Comparison of ENCODE assay signal across 1 cellular context in the genomic region with DNA sequence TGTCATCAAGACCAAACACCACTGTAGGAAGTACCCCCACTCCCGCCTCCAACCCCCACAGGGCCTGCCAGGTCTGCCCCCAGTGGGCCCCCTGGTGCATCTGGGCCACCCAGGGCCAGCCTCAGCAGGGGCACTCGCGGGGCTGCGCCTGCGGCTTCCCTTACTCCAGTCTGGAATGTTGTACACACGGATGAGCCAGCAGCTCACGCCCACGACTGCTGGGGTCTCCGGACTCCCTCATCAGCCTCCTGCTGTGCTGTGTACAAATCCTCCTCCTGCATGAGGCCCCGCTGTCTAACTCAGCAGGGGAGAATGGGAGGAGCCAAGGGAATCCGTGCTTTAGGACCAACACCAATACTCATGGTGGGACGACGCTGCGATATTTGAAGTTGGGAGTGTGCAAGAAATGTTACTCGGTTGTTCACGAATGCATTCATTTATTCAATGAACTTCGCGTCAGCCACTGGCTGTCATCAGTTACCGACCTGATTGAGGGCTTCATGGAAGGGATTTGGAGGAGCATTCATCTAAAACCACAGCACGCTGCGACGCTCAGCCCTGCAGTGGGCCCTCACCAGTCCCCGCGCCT.
TF ChIP-seq lines count a peak whose summit lies in the region.

No MANE protein-coding gene starts in this region.

TF ChIP-seq in HEK293, 187 proteins besides CTCF, POLR2A, EP300 and RAD21 (continued from another document and continues in another):
- TF ChIP-seq, protein P1, sequence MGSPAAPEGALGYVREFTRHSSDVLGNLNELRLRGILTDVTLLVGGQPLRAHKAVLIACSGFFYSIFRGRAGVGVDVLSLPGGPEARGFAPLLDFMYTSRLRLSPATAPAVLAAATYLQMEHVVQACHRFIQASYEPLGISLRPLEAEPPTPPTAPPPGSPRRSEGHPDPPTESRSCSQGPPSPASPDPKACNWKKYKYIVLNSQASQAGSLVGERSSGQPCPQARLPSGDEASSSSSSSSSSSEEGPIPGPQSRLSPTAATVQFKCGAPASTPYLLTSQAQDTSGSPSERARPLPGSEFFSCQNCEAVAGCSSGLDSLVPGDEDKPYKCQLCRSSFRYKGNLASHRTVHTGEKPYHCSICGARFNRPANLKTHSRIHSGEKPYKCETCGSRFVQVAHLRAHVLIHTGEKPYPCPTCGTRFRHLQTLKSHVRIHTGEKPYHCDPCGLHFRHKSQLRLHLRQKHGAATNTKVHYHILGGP (tag by site-specific recombination; IDR thresholded peaks at IDR 0.05) = no peak
- TF ChIP-seq ZNF555 (tag by site-specific recombination; conservative IDR thresholded peaks at IDR 0.05) = no peak
- TF ChIP-seq HOXC10 (CRISPR knock-in tag; IDR thresholded peaks at IDR 0.05) = no peak
- TF ChIP-seq, protein P2, sequence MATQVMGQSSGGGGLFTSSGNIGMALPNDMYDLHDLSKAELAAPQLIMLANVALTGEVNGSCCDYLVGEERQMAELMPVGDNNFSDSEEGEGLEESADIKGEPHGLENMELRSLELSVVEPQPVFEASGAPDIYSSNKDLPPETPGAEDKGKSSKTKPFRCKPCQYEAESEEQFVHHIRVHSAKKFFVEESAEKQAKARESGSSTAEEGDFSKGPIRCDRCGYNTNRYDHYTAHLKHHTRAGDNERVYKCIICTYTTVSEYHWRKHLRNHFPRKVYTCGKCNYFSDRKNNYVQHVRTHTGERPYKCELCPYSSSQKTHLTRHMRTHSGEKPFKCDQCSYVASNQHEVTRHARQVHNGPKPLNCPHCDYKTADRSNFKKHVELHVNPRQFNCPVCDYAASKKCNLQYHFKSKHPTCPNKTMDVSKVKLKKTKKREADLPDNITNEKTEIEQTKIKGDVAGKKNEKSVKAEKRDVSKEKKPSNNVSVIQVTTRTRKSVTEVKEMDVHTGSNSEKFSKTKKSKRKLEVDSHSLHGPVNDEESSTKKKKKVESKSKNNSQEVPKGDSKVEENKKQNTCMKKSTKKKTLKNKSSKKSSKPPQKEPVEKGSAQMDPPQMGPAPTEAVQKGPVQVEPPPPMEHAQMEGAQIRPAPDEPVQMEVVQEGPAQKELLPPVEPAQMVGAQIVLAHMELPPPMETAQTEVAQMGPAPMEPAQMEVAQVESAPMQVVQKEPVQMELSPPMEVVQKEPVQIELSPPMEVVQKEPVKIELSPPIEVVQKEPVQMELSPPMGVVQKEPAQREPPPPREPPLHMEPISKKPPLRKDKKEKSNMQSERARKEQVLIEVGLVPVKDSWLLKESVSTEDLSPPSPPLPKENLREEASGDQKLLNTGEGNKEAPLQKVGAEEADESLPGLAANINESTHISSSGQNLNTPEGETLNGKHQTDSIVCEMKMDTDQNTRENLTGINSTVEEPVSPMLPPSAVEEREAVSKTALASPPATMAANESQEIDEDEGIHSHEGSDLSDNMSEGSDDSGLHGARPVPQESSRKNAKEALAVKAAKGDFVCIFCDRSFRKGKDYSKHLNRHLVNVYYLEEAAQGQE (tag by site-specific recombination; IDR thresholded peaks at IDR 0.05) = no peak
- TF ChIP-seq, protein P3, sequence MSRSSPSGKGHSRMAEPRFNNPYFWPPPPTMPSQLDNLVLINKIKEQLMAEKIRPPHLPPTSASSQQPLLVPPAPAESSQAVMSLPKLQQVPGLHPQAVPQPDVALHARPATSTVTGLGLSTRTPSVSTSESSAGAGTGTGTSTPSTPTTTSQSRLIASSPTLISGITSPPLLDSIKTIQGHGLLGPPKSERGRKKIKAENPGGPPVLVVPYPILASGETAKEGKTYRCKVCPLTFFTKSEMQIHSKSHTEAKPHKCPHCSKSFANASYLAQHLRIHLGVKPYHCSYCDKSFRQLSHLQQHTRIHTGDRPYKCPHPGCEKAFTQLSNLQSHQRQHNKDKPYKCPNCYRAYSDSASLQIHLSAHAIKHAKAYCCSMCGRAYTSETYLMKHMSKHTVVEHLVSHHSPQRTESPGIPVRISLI (tag by site-specific recombination; IDR thresholded peaks at IDR 0.05) = no peak
- no peak for TF ChIP-seq ZNF571 (tag by site-specific recombination; IDR thresholded peaks at IDR 0.05)
- TF ChIP-seq ZFP3 (tag by site-specific recombination; IDR thresholded peaks at IDR 0.05; ENCODE audit: low read depth) = no peak
- TF ChIP-seq, protein P4, sequence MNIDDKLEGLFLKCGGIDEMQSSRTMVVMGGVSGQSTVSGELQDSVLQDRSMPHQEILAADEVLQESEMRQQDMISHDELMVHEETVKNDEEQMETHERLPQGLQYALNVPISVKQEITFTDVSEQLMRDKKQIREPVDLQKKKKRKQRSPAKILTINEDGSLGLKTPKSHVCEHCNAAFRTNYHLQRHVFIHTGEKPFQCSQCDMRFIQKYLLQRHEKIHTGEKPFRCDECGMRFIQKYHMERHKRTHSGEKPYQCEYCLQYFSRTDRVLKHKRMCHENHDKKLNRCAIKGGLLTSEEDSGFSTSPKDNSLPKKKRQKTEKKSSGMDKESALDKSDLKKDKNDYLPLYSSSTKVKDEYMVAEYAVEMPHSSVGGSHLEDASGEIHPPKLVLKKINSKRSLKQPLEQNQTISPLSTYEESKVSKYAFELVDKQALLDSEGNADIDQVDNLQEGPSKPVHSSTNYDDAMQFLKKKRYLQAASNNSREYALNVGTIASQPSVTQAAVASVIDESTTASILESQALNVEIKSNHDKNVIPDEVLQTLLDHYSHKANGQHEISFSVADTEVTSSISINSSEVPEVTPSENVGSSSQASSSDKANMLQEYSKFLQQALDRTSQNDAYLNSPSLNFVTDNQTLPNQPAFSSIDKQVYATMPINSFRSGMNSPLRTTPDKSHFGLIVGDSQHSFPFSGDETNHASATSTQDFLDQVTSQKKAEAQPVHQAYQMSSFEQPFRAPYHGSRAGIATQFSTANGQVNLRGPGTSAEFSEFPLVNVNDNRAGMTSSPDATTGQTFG (tag by site-specific recombination; IDR thresholded peaks at IDR 0.05; ENCODE audit: borderline replicate concordance) = no peak
- TF ChIP-seq ZNF132 (tag by site-specific recombination; IDR thresholded peaks at IDR 0.05; ENCODE audit: borderline replicate concordance) = no peak
- no peak for TF ChIP-seq ZNF610 (tag by site-specific recombination; IDR thresholded peaks at IDR 0.05; ENCODE audit: borderline replicate concordance)
- TF ChIP-seq, protein P5, sequence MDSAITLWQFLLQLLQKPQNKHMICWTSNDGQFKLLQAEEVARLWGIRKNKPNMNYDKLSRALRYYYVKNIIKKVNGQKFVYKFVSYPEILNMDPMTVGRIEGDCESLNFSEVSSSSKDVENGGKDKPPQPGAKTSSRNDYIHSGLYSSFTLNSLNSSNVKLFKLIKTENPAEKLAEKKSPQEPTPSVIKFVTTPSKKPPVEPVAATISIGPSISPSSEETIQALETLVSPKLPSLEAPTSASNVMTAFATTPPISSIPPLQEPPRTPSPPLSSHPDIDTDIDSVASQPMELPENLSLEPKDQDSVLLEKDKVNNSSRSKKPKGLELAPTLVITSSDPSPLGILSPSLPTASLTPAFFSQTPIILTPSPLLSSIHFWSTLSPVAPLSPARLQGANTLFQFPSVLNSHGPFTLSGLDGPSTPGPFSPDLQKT (IDR thresholded peaks at IDR 0.05; ENCODE audit: borderline replicate concordance, low read depth, low read length) = no peak
- TF ChIP-seq EGR2 (tag by site-specific recombination; IDR thresholded peaks at IDR 0.05; ENCODE audit: low read depth) = peak; percentile 89
- TF ChIP-seq, protein P6, sequence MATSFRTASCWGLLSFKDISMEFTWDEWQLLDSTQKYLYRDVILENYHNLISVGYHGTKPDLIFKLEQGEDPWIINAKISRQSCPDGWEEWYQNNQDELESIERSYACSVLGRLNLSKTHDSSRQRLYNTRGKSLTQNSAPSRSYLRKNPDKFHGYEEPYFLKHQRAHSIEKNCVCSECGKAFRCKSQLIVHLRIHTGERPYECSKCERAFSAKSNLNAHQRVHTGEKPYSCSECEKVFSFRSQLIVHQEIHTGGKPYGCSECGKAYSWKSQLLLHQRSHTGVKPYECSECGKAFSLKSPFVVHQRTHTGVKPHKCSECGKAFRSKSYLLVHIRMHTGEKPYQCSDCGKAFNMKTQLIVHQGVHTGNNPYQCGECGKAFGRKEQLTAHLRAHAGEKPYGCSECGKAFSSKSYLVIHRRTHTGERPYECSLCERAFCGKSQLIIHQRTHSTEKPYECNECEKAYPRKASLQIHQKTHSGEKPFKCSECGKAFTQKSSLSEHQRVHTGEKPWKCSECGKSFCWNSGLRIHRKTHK (tag by site-specific recombination; IDR thresholded peaks at IDR 0.05) = no peak
- no peak for TF ChIP-seq ZNF433 (tag by site-specific recombination; IDR thresholded peaks at IDR 0.05; ENCODE audit: low read depth)
- TF ChIP-seq ZNF707 (tag by site-specific recombination; IDR thresholded peaks at IDR 0.05) = no peak
- TF ChIP-seq GLI2 (tag by site-specific recombination; IDR thresholded peaks at IDR 0.05; ENCODE audit: borderline replicate concordance, low read depth) = no peak
- TF ChIP-seq, protein P7, sequence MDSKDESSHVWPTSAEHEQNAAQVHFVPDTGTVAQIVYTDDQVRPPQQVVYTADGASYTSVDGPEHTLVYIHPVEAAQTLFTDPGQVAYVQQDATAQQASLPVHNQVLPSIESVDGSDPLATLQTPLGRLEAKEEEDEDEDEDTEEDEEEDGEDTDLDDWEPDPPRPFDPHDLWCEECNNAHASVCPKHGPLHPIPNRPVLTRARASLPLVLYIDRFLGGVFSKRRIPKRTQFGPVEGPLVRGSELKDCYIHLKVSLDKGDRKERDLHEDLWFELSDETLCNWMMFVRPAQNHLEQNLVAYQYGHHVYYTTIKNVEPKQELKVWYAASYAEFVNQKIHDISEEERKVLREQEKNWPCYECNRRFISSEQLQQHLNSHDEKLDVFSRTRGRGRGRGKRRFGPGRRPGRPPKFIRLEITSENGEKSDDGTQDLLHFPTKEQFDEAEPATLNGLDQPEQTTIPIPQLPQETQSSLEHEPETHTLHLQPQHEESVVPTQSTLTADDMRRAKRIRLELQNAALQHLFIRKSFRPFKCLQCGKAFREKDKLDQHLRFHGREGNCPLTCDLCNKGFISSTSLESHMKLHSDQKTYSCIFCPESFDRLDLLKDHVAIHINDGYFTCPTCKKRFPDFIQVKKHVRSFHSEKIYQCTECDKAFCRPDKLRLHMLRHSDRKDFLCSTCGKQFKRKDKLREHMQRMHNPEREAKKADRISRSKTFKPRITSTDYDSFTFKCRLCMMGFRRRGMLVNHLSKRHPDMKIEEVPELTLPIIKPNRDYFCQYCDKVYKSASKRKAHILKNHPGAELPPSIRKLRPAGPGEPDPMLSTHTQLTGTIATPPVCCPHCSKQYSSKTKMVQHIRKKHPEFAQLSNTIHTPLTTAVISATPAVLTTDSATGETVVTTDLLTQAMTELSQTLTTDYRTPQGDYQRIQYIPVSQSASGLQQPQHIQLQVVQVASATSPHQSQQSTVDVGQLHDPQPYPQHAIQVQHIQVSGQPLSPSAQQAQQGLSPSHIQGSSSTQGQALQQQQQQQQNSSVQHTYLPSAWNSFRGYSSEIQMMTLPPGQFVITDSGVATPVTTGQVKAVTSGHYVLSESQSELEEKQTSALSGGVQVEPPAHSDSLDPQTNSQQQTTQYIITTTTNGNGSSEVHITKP (tag by site-specific recombination; IDR thresholded peaks at IDR 0.05) = no peak
- TF ChIP-seq ZNF184 (tag by site-specific recombination; IDR thresholded peaks at IDR 0.05) = no peak
- TF ChIP-seq ZNF214 (tag by site-specific recombination; IDR thresholded peaks at IDR 0.05; ENCODE audit: borderline replicate concordance) = no peak
- TF ChIP-seq ZNF701 (tag by site-specific recombination; IDR thresholded peaks at IDR 0.05) = no peak
- no peak for TF ChIP-seq ZNF658 (tag by site-specific recombination; IDR thresholded peaks at IDR 0.05)
- TF ChIP-seq ZNF776 (tag by site-specific recombination; IDR thresholded peaks at IDR 0.05; ENCODE audit: borderline replicate concordance) = no peak
- TF ChIP-seq BCL11B (tag by site-specific recombination; IDR thresholded peaks at IDR 0.05; ENCODE audit: low read depth) = no peak
- TF ChIP-seq ZNF223 (tag by site-specific recombination; IDR thresholded peaks at IDR 0.05) = no peak
- TF ChIP-seq, protein P8, sequence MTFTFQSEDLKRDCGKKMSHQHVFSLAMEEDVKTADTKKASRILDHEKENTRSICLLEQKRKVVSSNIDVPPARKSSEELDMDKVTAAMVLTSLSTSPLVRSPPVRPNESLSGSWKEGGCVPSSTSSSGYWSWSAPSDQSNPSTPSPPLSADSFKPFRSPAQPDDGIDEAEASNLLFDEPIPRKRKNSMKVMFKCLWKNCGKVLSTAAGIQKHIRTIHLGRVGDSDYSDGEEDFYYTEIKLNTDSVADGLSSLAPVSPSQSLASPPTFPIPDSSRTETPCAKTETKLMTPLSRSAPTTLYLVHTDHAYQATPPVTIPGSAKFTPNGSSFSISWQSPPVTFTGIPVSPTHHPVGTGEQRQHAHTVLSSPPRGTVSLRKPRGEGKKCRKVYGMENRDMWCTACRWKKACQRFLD (tag by site-specific recombination; IDR thresholded peaks at IDR 0.05) = no peak
- no peak for TF ChIP-seq ZNF138 (tag by site-specific recombination; IDR thresholded peaks at IDR 0.05; ENCODE audit: borderline replicate concordance)
- TF ChIP-seq, protein P9, sequence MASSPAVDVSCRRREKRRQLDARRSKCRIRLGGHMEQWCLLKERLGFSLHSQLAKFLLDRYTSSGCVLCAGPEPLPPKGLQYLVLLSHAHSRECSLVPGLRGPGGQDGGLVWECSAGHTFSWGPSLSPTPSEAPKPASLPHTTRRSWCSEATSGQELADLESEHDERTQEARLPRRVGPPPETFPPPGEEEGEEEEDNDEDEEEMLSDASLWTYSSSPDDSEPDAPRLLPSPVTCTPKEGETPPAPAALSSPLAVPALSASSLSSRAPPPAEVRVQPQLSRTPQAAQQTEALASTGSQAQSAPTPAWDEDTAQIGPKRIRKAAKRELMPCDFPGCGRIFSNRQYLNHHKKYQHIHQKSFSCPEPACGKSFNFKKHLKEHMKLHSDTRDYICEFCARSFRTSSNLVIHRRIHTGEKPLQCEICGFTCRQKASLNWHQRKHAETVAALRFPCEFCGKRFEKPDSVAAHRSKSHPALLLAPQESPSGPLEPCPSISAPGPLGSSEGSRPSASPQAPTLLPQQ (tag by site-specific recombination; IDR thresholded peaks at IDR 0.05) = 0 out of 2 replicates have a peak, but pooled peaks have one; percentile 44
- TF ChIP-seq GFI1B (tag by site-specific recombination; IDR thresholded peaks at IDR 0.05) = no peak
- TF ChIP-seq SCRT2 (tag by site-specific recombination; IDR thresholded peaks at IDR 0.05) = no peak
- TF ChIP-seq ZBTB21 (tag by site-specific recombination; IDR thresholded peaks at IDR 0.05) = no peak
- 0 out of 2 replicates have a peak, but pooled peaks have one; percentile 14 for TF ChIP-seq ZNF558 (tag by site-specific recombination; IDR thresholded peaks at IDR 0.05)
- TF ChIP-seq, protein P10, sequence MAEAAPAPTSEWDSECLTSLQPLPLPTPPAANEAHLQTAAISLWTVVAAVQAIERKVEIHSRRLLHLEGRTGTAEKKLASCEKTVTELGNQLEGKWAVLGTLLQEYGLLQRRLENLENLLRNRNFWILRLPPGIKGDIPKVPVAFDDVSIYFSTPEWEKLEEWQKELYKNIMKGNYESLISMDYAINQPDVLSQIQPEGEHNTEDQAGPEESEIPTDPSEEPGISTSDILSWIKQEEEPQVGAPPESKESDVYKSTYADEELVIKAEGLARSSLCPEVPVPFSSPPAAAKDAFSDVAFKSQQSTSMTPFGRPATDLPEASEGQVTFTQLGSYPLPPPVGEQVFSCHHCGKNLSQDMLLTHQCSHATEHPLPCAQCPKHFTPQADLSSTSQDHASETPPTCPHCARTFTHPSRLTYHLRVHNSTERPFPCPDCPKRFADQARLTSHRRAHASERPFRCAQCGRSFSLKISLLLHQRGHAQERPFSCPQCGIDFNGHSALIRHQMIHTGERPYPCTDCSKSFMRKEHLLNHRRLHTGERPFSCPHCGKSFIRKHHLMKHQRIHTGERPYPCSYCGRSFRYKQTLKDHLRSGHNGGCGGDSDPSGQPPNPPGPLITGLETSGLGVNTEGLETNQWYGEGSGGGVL (tag by site-specific recombination; IDR thresholded peaks at IDR 0.05) = peak; percentile 91
